ENCODE assay signal across 8 cellular contexts in genomic region chr9:124040935-124041816, GRCh38. TPM values are rescaled to one million over a fixed set of nuclear protein-coding genes. Genes with fewer than 3 reads are reported as not detected.
A peak's percentile ranks its signal among the peaks of the same experiment; 100 is the strongest.
DNase-seq lines count a peak whose midpoint lies in the region; TF ChIP-seq lines count a peak whose summit lies in the region.

No MANE protein-coding gene starts in this region.

- no peak overlapping the region for H3K4me3 Mint-ChIP-seq in activated CD4-positive, alpha-beta T cell treated with anti-CD3 and anti-CD28 coated beads, Interleukin-2, amount 10 ng/mL, durations not matched to agents 7 days and 5 days

- H3K36me3 Mint-ChIP-seq in activated CD4-positive, alpha-beta T cell treated with anti-CD3 and anti-CD28 coated beads, Interleukin-2, amount 10 ng/mL, durations not matched to agents 7 days and 5 days (ENCODE audit: low read depth) = no peaks in the 10 kb centered on the region

- H3K9me3 ChIP-seq in HUES48 (ENCODE audit: control insufficient read depth, insufficient read depth, low read length) (no peaks in the 10 kb centered on the region), endocrine pancreas (ENCODE audit: control insufficient read depth, low read length) (no peaks in the 10 kb centered on the region), mucosa of rectum (ENCODE audit: control insufficient read depth in 2 of 2, low read length in 2 of 2) (no peaks in the 10 kb centered on the region), tibial artery (no peaks in the 10 kb centered on the region)

- H3K27ac ChIP-seq in HUES48 (ENCODE audit: low read depth, low read length) (no peak overlapping the region), mucosa of rectum (ENCODE audit: low read depth in 2 of 2, low read length in 2 of 2) (no peak overlapping the region), tibial artery (no peak overlapping the region)

- CTCF ChIA-PET in activated CD4-positive, alpha-beta T cell treated with anti-CD3 and anti-CD28 coated beads, Interleukin-2, amount 10 ng/mL, durations not matched to agents 7 days and 5 days (lab: Charles Lee) = interaction anchor here (0.7 to 2.3 kb wide), 12 partner anchors 9 to 518 kb away, joined by 3 to 16 read pairs (median 4); no protein-coding TSS in a partner anchor

- peak overlapping the region; percentile 52; the same call in 1 of the 2 replicates for H3K4me3 ChIP-seq in HUES48 (ENCODE audit: low read depth, low read length)
- H3K4me3 ChIP-seq in endocrine pancreas (ENCODE audit: control insufficient read depth, insufficient read depth, low read length) = no peak overlapping the region
- H3K4me3 ChIP-seq in mucosa of rectum (ENCODE audit: low read length in 2 of 2) = peak overlapping the region; percentile 44 to 65
- peak overlapping the region; percentile 32 to 50 for H3K4me3 ChIP-seq in tibial artery

- H3K27me3 ChIP-seq in HUES48 (ENCODE audit: control insufficient read depth, insufficient read depth, low read length) (peaks cover 85% of the 10 kb centered on the region), endocrine pancreas (ENCODE audit: control insufficient read depth, insufficient read depth, low read length) (peaks cover 18% of the 10 kb centered on the region), mucosa of rectum (ENCODE audit: control insufficient read depth in 2 of 2, insufficient read depth in 2 of 2, low read length in 2 of 2) (peaks cover 49 to 51% of the 10 kb centered on the region in 2 donors), tibial artery (peaks cover 0 to 76% of the 10 kb centered on the region in 2 donors)

- POLR2A ChIA-PET in activated CD4-positive, alpha-beta T cell treated with anti-CD3 and anti-CD28 coated beads, Interleukin-2, amount 10 ng/mL, durations not matched to agents 7 days and 5 days (lab: Charles Lee) = no interaction called here

- H3K9ac ChIP-seq in HUES48 (ENCODE audit: low read depth, low read length) (no peak overlapping the region), endocrine pancreas (ENCODE audit: control insufficient read depth, insufficient read depth, low read length) (peak overlapping the region; percentile 35), mucosa of rectum (ENCODE audit: low read depth in 1 of 2, low read length in 2 of 2) (no peak overlapping the region)

- DNase-seq in COLO668 (lab: John Stamatoyannopoulos, UW; ENCODE audit: unreplicated experiment) (peak; percentile 43), tibial artery (no peak), NCI-H446 treated with DMSO at 0.1 percent for 48 hours (lab: John Stamatoyannopoulos, UW) (no peak), globus pallidus (ENCODE audit: low spot score) (no peak)
- DNase-seq in activated CD4-positive, alpha-beta T cell treated with anti-CD3 and anti-CD28 coated beads, Interleukin-2, amount 10 ng/mL, durations not matched to agents 7 days and 5 days = peak; percentile 31

- H3K4me1 ChIP-seq in HUES48 (ENCODE audit: control insufficient read depth, insufficient read depth, low read length) (0 out of 2 replicates have a peak, but pooled peaks cover 2% of the 10 kb centered on the region), endocrine pancreas (ENCODE audit: control insufficient read depth, insufficient read depth, low read length) (no peaks in the 10 kb centered on the region), mucosa of rectum (ENCODE audit: control insufficient read depth in 2 of 2, insufficient read depth in 2 of 2, low read length in 2 of 2) (peaks cover 4 to 5% of the 10 kb centered on the region in 2 donors), tibial artery (peaks cover 0 to 40% (median 28%) of the 10 kb centered on the region in 4 donors)

- H3K27me3 Mint-ChIP-seq in activated CD4-positive, alpha-beta T cell treated with anti-CD3 and anti-CD28 coated beads, Interleukin-2, amount 10 ng/mL, durations not matched to agents 7 days and 5 days = peaks cover 56% of the 10 kb centered on the region

- no peaks in the 10 kb centered on the region for H3K36me3 ChIP-seq in HUES48 (ENCODE audit: control insufficient read depth, insufficient read depth, low read length)
- no peaks in the 10 kb centered on the region for H3K36me3 ChIP-seq in endocrine pancreas (ENCODE audit: control insufficient read depth, insufficient read depth, low read length)
- H3K36me3 ChIP-seq in mucosa of rectum (ENCODE audit: control insufficient read depth in 2 of 2, insufficient read depth in 2 of 2, low read length in 2 of 2) = no peaks in the 10 kb centered on the region
- H3K36me3 ChIP-seq in tibial artery = no peaks in the 10 kb centered on the region

- peak; percentile 91 to 94 for TF ChIP-seq CTCF in tibial artery (IDR thresholded peaks at IDR 0.05)

- no peaks in the 10 kb centered on the region for H3K9me3 Mint-ChIP-seq in activated CD4-positive, alpha-beta T cell treated with anti-CD3 and anti-CD28 coated beads, Interleukin-2, amount 10 ng/mL, durations not matched to agents 7 days and 5 days

- intact Hi-C loops in tibial artery (cut with DNase I; ENCODE audit: low total_unique reads) = loop anchor here (5.0 kb wide), 2 partner anchors 319 to 499 kb away; no protein-coding TSS in a partner anchor

- H3K4me1 Mint-ChIP-seq in activated CD4-positive, alpha-beta T cell treated with anti-CD3 and anti-CD28 coated beads, Interleukin-2, amount 10 ng/mL, durations not matched to agents 7 days and 5 days = peaks cover 7% of the 10 kb centered on the region

- no peak overlapping the region for H3K27ac Mint-ChIP-seq in activated CD4-positive, alpha-beta T cell treated with anti-CD3 and anti-CD28 coated beads, Interleukin-2, amount 10 ng/mL, durations not matched to agents 7 days and 5 days

RNA-seq across cellular contexts. Expression of gene LHX2, which starts 29.6 kb away (rescaled TPM):
- not detected for total RNA-seq in activated CD4-positive, alpha-beta T cell treated with anti-CD3 and anti-CD28 coated beads, Interleukin-2, amount 10 ng/mL, durations not matched to agents 7 days and 5 days

Comparison
In these comparisons a context has a peak if more than half of its experiments do, and no peak if none do; other contexts are left out.
1. DNase-seq: peak in COLO668 (single experiment) and activated CD4-positive, alpha-beta T cell treated with anti-CD3 and anti-CD28 coated beads, Interleukin-2, amount 10 ng/mL, durations not matched to agents 7 days and 5 days (single experiment); none in tibial artery (0 of 2), NCI-H446 treated with DMSO at 0.1 percent for 48 hours (single experiment) and globus pallidus (single experiment).